ENCODE assay signal across 10 cellular contexts in the genomic region with DNA sequence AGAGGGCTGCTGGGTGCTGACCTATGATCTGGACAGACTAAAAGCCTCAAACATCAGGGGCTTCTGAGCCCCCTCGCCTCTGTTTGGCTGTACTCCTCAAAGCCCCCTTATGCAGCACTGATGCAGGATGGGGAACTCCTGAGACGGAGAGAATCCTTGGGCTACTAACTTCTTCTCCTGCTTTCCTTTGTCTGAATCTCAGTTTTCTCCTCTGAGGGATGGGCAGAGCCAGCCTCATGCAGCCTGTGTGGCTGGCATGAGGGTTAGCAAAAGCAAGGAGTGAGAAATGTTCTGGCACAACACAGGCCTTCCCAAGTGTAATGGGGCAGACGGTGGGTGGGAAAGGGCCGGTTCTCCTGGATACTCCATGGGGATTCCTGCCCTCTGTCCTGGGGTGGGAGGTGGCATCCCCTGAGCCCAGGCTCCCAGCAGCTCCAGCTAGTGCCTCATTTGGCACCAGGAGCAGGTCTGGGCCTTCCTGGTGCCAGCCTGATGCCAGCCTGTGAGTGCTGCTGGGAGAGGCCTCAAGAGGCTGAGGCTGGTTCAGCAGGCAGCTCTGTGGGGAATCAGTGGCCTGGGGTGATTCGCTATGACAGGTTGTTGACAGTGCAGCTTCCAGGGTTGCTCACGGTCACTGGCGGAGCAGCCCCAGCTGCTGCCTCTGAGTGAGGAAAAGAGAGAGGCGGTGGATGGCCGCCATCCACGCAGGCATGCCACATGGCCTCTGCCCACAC. TPM values are rescaled to one million over a fixed set of nuclear protein-coding genes. Genes with fewer than 3 reads are reported as not detected.
A peak's percentile ranks its signal among the peaks of the same experiment; 100 is the strongest.
DNase-seq lines count a peak whose midpoint lies in the region; ATAC-seq, FAIRE-seq and TF ChIP-seq lines count a peak whose summit lies in the region.
"Had no signal": no experiment of that assay in that cellular context is flagged by ENCODE, and none has a peak within 500 bp of the region (broad histone marks: within the 10 kb centered on the region; RNA-seq: fewer than 3 reads in every experiment).

No MANE protein-coding gene starts in this region.

- no peak for TF ChIP-seq RAD21 in A549 (conservative IDR thresholded peaks at IDR 0.05 in 1 of 2, IDR thresholded peaks at IDR 0.05 in 1 of 2)

- no peak for TF ChIP-seq POLR2A in A549 (IDR thresholded peaks at IDR 0.05; ENCODE audit: low read length)

- CTCF ChIA-PET in A549 (lab: Yijun Ruan, JAX): interaction anchor here (0.8 to 10.4 kb wide), 3 partner anchors 161 to 433 kb away, joined by 3 to 132 read pairs (median 5); no protein-coding TSS in a partner anchor

- H3K4me2 ChIP-seq in A549: no peak overlapping the region

- no peaks in the 10 kb centered on the region for H3K9me3 ChIP-seq in A549
- H3K9me3 ChIP-seq: tibial nerve had no signal

- H3K4me3 ChIP-seq in A549 (no peak overlapping the region), cardiac fibroblast (replicated peaks in 1 of 2; ENCODE audit: low read depth in 2 of 2, low read length in 2 of 2) (no peak overlapping the region)
- H3K4me3 ChIP-seq: skin epidermis, tibial nerve had no signal

- WGBS in A549 (ENCODE audit: missing lambda C conversion rate): 76% methylated on average over 6 of the region's 10 CpGs

- peak overlapping the region in 1 of 2 experiments; percentile 24; a peak in 1 of 6 replicates for H3K27ac ChIP-seq in A549

- no peak for FAIRE-seq in A549 (lab: Jason Lieb, UNC)

- ATAC-seq in A549: peak; percentile 37 to 43; a peak in 4 of 6 replicates
- no peak for ATAC-seq in HG02642 (IDR thresholded peaks at IDR 0.05; ENCODE audit: poor library complexity, unreplicated experiment)

- DNase-seq in A549 (ENCODE audit: low read depth in 1 of 2, low spot score in 1 of 2) (peak in 1 of 2 experiments; percentile 35), HCEC 1CT (peak; percentile 30), cardiac fibroblast (ENCODE audit: low read depth in 2 of 2) (peak; percentile 32 to 41), medulla oblongata (ENCODE audit: extremely low spot score) (peak; percentile 55)
- DNase-seq in activated naive CD4-positive, alpha-beta T cell treated with anti-CD3 and anti-CD28 coated beads, Interleukin-2, amount 50 U/mL, for 16 hours: no peak
- DNase-seq in stimulated activated CD4-positive, alpha-beta T cell treated with anti-CD3 and anti-CD28 coated beads, Interleukin-4, amount 100 ng/mL, for 24 hours: no peak
- DNase-seq in stimulated activated CD8-positive, alpha-beta memory T cell treated with anti-CD3 and anti-CD28 coated beads, Interleukin-4, amount 100 ng/mL, for 48 hours: no peak

- TF ChIP-seq CTCF in A549 (IDR thresholded peaks at IDR 0.05) (no peak), cardiac fibroblast (IDR thresholded peaks at IDR 0.05; ENCODE audit: low read depth, low read length) (no peak)

- TF ChIP-seq EP300 in A549 (IDR thresholded peaks at IDR 0.05): no peak

- H3K4me1 ChIP-seq in A549: peaks cover 6% of the 10 kb centered on the region; the same call in 1 of the 3 replicates

- POLR2A ChIA-PET in A549 (lab: Yijun Ruan, JAX): no interaction called here

TF ChIP-seq in A549, 52 proteins besides CTCF, POLR2A, EP300 and RAD21:
- TF ChIP-seq NPAS2 (CRISPR knock-in tag; IDR thresholded peaks at IDR 0.05; ENCODE audit: borderline replicate concordance) (no peak), CEBPB (IDR thresholded peaks at IDR 0.05) (no peak), MAFK (IDR thresholded peaks at IDR 0.05; ENCODE audit: partially characterized antibody) (no peak), TFCP2L1 (CRISPR knock-in tag; IDR thresholded peaks at IDR 0.05) (no peak), SREBF2 (IDR thresholded peaks at IDR 0.05) (no peak), RFX5 (IDR thresholded peaks at IDR 0.05) (no peak)
- TF ChIP-seq, protein P1, sequence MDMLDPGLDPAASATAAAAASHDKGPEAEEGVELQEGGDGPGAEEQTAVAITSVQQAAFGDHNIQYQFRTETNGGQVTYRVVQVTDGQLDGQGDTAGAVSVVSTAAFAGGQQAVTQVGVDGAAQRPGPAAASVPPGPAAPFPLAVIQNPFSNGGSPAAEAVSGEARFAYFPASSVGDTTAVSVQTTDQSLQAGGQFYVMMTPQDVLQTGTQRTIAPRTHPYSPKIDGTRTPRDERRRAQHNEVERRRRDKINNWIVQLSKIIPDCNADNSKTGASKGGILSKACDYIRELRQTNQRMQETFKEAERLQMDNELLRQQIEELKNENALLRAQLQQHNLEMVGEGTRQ (IDR thresholded peaks at IDR 0.05): no peak
- TF ChIP-seq, protein P2, sequence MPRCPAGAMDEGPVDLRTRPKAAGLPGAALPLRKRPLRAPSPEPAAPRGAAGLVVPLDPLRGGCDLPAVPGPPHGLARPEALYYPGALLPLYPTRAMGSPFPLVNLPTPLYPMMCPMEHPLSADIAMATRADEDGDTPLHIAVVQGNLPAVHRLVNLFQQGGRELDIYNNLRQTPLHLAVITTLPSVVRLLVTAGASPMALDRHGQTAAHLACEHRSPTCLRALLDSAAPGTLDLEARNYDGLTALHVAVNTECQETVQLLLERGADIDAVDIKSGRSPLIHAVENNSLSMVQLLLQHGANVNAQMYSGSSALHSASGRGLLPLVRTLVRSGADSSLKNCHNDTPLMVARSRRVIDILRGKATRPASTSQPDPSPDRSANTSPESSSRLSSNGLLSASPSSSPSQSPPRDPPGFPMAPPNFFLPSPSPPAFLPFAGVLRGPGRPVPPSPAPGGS (IDR thresholded peaks at IDR 0.05): no peak

RNA-seq across cellular contexts. Expression of a gene that starts 4.0 kb away (rescaled TPM):
- polyA plus RNA-seq in A549 (2011; rRNA removed) (94.5 and 102 TPM in 2 replicates), A549 (2017; fragmentation: RNase III; extraction: RNeasy Plus Mini Kit Qiagen cat#74134 plus additional on column Dnase treatment) (59.9 to 60.4 TPM (median 60.2 TPM) in 3 replicates)
- 26.2 and 30.8 TPM in 2 replicates for polyA plus RNA-seq in A549 (2012; cell fraction: cytosol; rRNA removed)
- polyA plus RNA-seq in A549 (2012; cell fraction: nucleus; rRNA removed): 28.5 and 30.8 TPM in 2 replicates
- 42.0 and 42.7 TPM in 2 replicates for polyA minus RNA-seq in A549 (2011; rRNA and poly(A)+ RNA removed)

Comparison
In these comparisons a context has a peak if more than half of its experiments do, and no peak if none do; other contexts are left out.
1. DNase-seq: peak in HCEC 1CT (single experiment), cardiac fibroblast (2 of 2) and medulla oblongata (single experiment); none in activated naive CD4-positive, alpha-beta T cell treated with anti-CD3 and anti-CD28 coated beads, Interleukin-2, amount 50 U/mL, for 16 hours (single experiment), stimulated activated CD4-positive, alpha-beta T cell treated with anti-CD3 and anti-CD28 coated beads, Interleukin-4, amount 100 ng/mL, for 24 hours (single experiment) and stimulated activated CD8-positive, alpha-beta memory T cell treated with anti-CD3 and anti-CD28 coated beads, Interleukin-4, amount 100 ng/mL, for 48 hours (single experiment).